1 cellular context compared by ENCODE assay signal in genomic region chr19:5595129-5595528, GRCh38.
TF ChIP-seq lines count a peak whose summit lies in the region.

No MANE protein-coding gene starts in this region.

TF ChIP-seq in HepG2, 621 proteins besides CTCF, POLR2A, EP300 and RAD21:
- TF ChIP-seq MLXIP (CRISPR knock-in tag; IDR thresholded peaks at IDR 0.05; ENCODE audit: borderline replicate concordance) (no peak), ZBTB33 (CRISPR knock-in tag; IDR thresholded peaks at IDR 0.05) (peak; percentile 87; the same call in 1 of the 2 replicates)
